Comparison of ENCODE assay signal across 15 cellular contexts in genomic region chr1:47575855-47576757, GRCh38.
DNase-seq lines count a peak whose midpoint lies in the region; ATAC-seq and TF ChIP-seq lines count a peak whose summit lies in the region.
"Had no signal": no experiment of that assay in that cellular context is flagged by ENCODE, and none has a peak within 500 bp of the region (broad histone marks: within the 10 kb centered on the region; RNA-seq: fewer than 3 reads in every experiment).

No MANE protein-coding gene starts in this region.

- no peak overlapping the region for H3K4me3 Mint-ChIP-seq in MCF 10A (ENCODE audit: unreplicated experiment)
- H3K4me3 Mint-ChIP-seq: activated CD8-positive, alpha-beta memory T cell treated with anti-CD3 and anti-CD28 coated beads, Interleukin-2, amount 10 ng/mL, durations not matched to agents 7 days and 5 days had no signal

- ATAC-seq in GM19463 (IDR thresholded peaks at IDR 0.05; ENCODE audit: unreplicated experiment), result no peak
- no peak for ATAC-seq in HG03439 (IDR thresholded peaks at IDR 0.05; ENCODE audit: unreplicated experiment)
- ATAC-seq: activated CD8-positive, alpha-beta memory T cell treated with anti-CD3 and anti-CD28 coated beads, Interleukin-2, amount 10 ng/mL, durations not matched to agents 7 days and 5 days; lower lobe of right lung had no signal

- no peak for TF ChIP-seq POLR2A in breast epithelium (IDR thresholded peaks at IDR 0.05)

- H3K4me1 ChIP-seq in breast epithelium, result peaks cover 0 to 4% of the 10 kb centered on the region in 2 donors
- H3K4me1 ChIP-seq in left ventricle myocardium inferior, result peaks cover 20% of the 10 kb centered on the region
- H3K4me1 ChIP-seq: Caco-2, lower lobe of right lung had no signal

- H3K36me3 Mint-ChIP-seq in MCF 10A (ENCODE audit: insufficient read depth, unreplicated experiment), result no peaks in the 10 kb centered on the region
- H3K36me3 Mint-ChIP-seq: activated CD8-positive, alpha-beta memory T cell treated with anti-CD3 and anti-CD28 coated beads, Interleukin-2, amount 10 ng/mL, durations not matched to agents 7 days and 5 days had no signal

- no TSS peak for BruUV-seq in MCF 10A (replicated peaks; lab: Mats Ljungman, UMichigan)

- no peaks in the 10 kb centered on the region for H3K36me3 ChIP-seq in breast epithelium
- H3K36me3 ChIP-seq in left ventricle myocardium inferior, result no peaks in the 10 kb centered on the region
- H3K36me3 ChIP-seq: lower lobe of right lung, neutrophil had no signal

- no peak overlapping the region for H3K4me3 ChIP-seq in breast epithelium
- no peak overlapping the region for H3K4me3 ChIP-seq in left ventricle myocardium inferior
- H3K4me3 ChIP-seq: lower lobe of right lung had no signal

- H3K27me3 Mint-ChIP-seq in MCF 10A (ENCODE audit: insufficient read depth, unreplicated experiment), result no peaks in the 10 kb centered on the region

- H3K27me3 ChIP-seq in breast epithelium, result peaks cover 0 to 4% of the 10 kb centered on the region in 2 donors
- H3K27me3 ChIP-seq in left ventricle myocardium inferior (ENCODE audit: low read depth), result peaks cover 73% of the 10 kb centered on the region

- H3K9me3 ChIP-seq in breast epithelium (no peaks in the 10 kb centered on the region), left ventricle myocardium inferior (replicated peaks) (no peaks in the 10 kb centered on the region)
- H3K9me3 ChIP-seq: Caco-2, lower lobe of right lung, neutrophil had no signal

- H3K9me3 Mint-ChIP-seq in MCF 10A (ENCODE audit: unreplicated experiment), result no peaks in the 10 kb centered on the region

- TF ChIP-seq CTCF in MCF 10A (IDR thresholded peaks at IDR 0.05; ENCODE audit: unreplicated experiment) (no peak), breast epithelium (IDR thresholded peaks at IDR 0.05) (no peak), left ventricle myocardium inferior (IDR thresholded peaks at IDR 0.05; ENCODE audit: borderline replicate concordance) (no peak)

- peak; percentile 15 for DNase-seq in MCF 10A (ENCODE audit: unreplicated experiment)
- DNase-seq in breast epithelium (ENCODE audit: low spot score in 2 of 2), result no peak
- DNase-seq in SW480 (ENCODE audit: low spot score), result peak; percentile 18
- peak; percentile 76 for DNase-seq in hepatic stellate cell (ENCODE audit: low spot score)
- DNase-seq in left ventricle myocardium inferior, result no peak
- DNase-seq in activated CD4-positive, alpha-beta T cell treated with anti-CD3 and anti-CD28 coated beads for 48 hours, result no peak
- DNase-seq: activated CD8-positive, alpha-beta memory T cell treated with anti-CD3 and anti-CD28 coated beads, Interleukin-2, amount 10 ng/mL, durations not matched to agents 7 days and 5 days; activated naive CD4-positive, alpha-beta T cell treated with anti-CD3 and anti-CD28 coated beads, Interleukin-2, amount 50 U/mL, for 16 hours; Caco-2; cerebellar nuclear complex; lower lobe of right lung had no signal

- no peak overlapping the region for H3K27ac ChIP-seq in breast epithelium
- H3K27ac ChIP-seq in left ventricle myocardium inferior (replicated peaks), result no peak overlapping the region
- H3K27ac ChIP-seq: 22Rv1, lower lobe of right lung, neutrophil had no signal

- intact Hi-C loops in MCF 10A (cut with micrococcal nuclease), result no loop called here
- intact Hi-C loops in breast epithelium (cut with DNase I; ENCODE audit: low total_unique reads), result no loop called here
- intact Hi-C loops in left ventricle myocardium inferior (cut with micrococcal nuclease), result no loop called here

- peaks cover 10% of the 10 kb centered on the region for H3K4me1 Mint-ChIP-seq in MCF 10A (ENCODE audit: insufficient read depth, unreplicated experiment)

- POLR2A ChIA-PET in MCF 10A (lab: Yijun Ruan, JAX), result interaction anchor here (0.7 kb wide), 1 partner anchor 13 kb away, joined by 3 read pairs; no protein-coding TSS in a partner anchor

- CTCF ChIA-PET in MCF 10A (lab: Yijun Ruan, JAX), result interaction anchor here (0.6 to 1.4 kb wide), 2 partner anchors 15 to 134 kb away, joined by 3 read pairs; no protein-coding TSS in a partner anchor

- H3K27ac Mint-ChIP-seq in MCF 10A (ENCODE audit: low read depth, unreplicated experiment), result no peak overlapping the region
- H3K27ac Mint-ChIP-seq: activated CD8-positive, alpha-beta memory T cell treated with anti-CD3 and anti-CD28 coated beads, Interleukin-2, amount 10 ng/mL, durations not matched to agents 7 days and 5 days had no signal

Comparison
In these comparisons a context has a peak if more than half of its experiments do, and no peak if none do; other contexts are left out.
1. DNase-seq: peak in MCF 10A (single experiment), SW480 (single experiment) and hepatic stellate cell (single experiment); none in breast epithelium (0 of 2), left ventricle myocardium inferior (single experiment) and activated CD4-positive, alpha-beta T cell treated with anti-CD3 and anti-CD28 coated beads for 48 hours (single experiment).